1 cellular context compared by ENCODE assay signal in the genomic region with DNA sequence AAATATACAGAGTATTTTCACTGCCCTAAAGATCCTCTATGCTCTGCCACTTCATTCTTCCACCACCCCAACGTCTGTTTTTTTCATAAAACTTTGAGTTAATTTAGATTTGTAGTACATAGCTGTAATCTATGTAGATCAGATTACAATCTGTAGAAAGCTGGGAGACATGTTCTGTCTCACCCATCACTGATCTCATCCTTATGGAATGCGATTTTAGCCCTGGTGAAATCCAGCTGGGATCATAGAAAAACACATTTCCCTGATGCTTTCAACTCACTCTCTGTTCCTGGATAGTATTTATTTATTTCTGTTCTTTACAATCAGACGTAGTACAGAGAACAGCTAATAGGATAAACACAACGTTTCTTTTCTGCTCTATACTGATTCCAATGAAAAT.
TF ChIP-seq lines count a peak whose summit lies in the region.

No MANE protein-coding gene starts in this region.

TF ChIP-seq in endothelial cell of umbilical vein, 7 proteins besides CTCF, POLR2A, EP300 and RAD21:
- TF ChIP-seq GATA2 (IDR thresholded peaks at IDR 0.05; ENCODE audit: insufficient read depth, insufficient read length, low read depth, low read length), result peak; percentile 85
- no peak for TF ChIP-seq POLR2AphosphoS5 (IDR thresholded peaks at IDR 0.05; ENCODE audit: insufficient read depth, low read depth, low read length)
- TF ChIP-seq FOS (IDR thresholded peaks at IDR 0.05; ENCODE audit: borderline replicate concordance, insufficient read depth, low read length), result peak; percentile 21
- no peak for TF ChIP-seq EZH2 (IDR thresholded peaks at IDR 0.05; ENCODE audit: borderline replicate concordance, low read depth, low read length, severe bottlenecking)
